In the genomic region with DNA sequence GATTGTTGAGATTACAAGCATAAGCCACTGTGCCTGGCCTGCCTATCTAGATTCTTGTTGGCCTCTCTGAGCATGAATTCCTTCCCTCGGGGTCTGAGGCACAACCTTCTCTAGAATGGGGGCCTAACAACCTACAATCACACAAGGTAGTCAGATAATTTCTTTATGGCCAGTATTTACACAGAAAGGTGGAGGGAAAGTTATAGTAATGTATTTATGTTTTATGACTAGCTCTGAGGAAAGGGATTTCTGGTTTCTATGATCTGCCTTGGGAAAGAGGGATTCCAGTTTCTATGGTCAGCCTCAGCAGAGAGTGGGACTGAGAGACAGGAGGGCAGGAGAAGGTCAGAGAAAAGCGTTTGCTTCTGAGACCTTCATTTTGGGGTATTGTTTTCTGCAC, we compare ENCODE assay signal across 20 cellular contexts.
"Had no signal": no experiment of that assay in that cellular context is flagged by ENCODE, and none has a peak within 500 bp of the region (broad histone marks: within the 10 kb centered on the region; RNA-seq: fewer than 3 reads in every experiment).

No MANE protein-coding gene starts in this region.

- H3K27ac Mint-ChIP-seq: activated CD4-positive, alpha-beta T cell treated with anti-CD3 and anti-CD28 coated beads for 36 hours; activated naive CD8-positive, alpha-beta T cell treated with anti-CD3 and anti-CD28 coated beads for 36 hours; activated T-helper 17 cell treated with anti-CD3 and anti-CD28 coated beads, Interleukin-2, amount 50 U/mL, for 72 hours; stimulated activated effector memory CD8-positive, alpha-beta T cell treated with anti-CD3 and anti-CD28 coated beads, Interleukin-12 subunit alpha, Interleukin-12 subunit beta, amount 100 ng/mL, for 72 hours had no signal

- H3K4me3 ChIP-seq: sigmoid colon, thoracic aorta, upper lobe of right lung had no signal

- FAIRE-seq: islet of Langerhans had no signal

- H3K4me3 Mint-ChIP-seq: activated CD4-positive, alpha-beta T cell treated with anti-CD3 and anti-CD28 coated beads for 36 hours; activated CD8-positive, alpha-beta T cell treated with anti-CD3 and anti-CD28 coated beads for 36 hours; activated naive CD8-positive, alpha-beta T cell treated with anti-CD3 and anti-CD28 coated beads for 36 hours; activated T-helper 17 cell treated with anti-CD3 and anti-CD28 coated beads, Interleukin-2, amount 50 U/mL, for 72 hours; stimulated activated effector memory CD8-positive, alpha-beta T cell treated with anti-CD3 and anti-CD28 coated beads, Interleukin-12 subunit alpha, Interleukin-12 subunit beta, amount 100 ng/mL, for 72 hours had no signal

- DNase-seq: activated CD4-positive, alpha-beta T cell treated with anti-CD3 and anti-CD28 coated beads for 36 hours; activated CD8-positive, alpha-beta T cell treated with anti-CD3 and anti-CD28 coated beads for 36 hours; activated naive CD4-positive, alpha-beta T cell; activated naive CD8-positive, alpha-beta T cell treated with anti-CD3 and anti-CD28 coated beads for 36 hours; activated T-cell treated with anti-CD3 and anti-CD28 coated beads, Interleukin-2, amount 50 U/mL, for 1 hour; amniotic stem cell; dermis blood vessel endothelial cell; effector memory CD4-positive, alpha-beta T cell; foreskin fibroblast; hippocampal formation; left cardiac atrium; sigmoid colon; stimulated activated CD4-positive, alpha-beta T cell treated with anti-CD3 and anti-CD28 coated beads, Interleukin-4, amount 100 ng/mL, for 24 hours; upper lobe of right lung; WERI-Rb-1 had no signal

- H3K36me3 ChIP-seq: sigmoid colon, thoracic aorta, upper lobe of right lung, WERI-Rb-1 had no signal

- H3K9ac ChIP-seq: parathyroid adenoma had no signal

- H3K27me3 Mint-ChIP-seq: activated CD4-positive, alpha-beta T cell treated with anti-CD3 and anti-CD28 coated beads for 36 hours; activated CD8-positive, alpha-beta T cell treated with anti-CD3 and anti-CD28 coated beads for 36 hours; activated naive CD8-positive, alpha-beta T cell treated with anti-CD3 and anti-CD28 coated beads for 36 hours; activated T-helper 17 cell treated with anti-CD3 and anti-CD28 coated beads, Interleukin-2, amount 50 U/mL, for 72 hours had no signal

- H3K27me3 ChIP-seq: sigmoid colon, upper lobe of right lung had no signal

- H2AFZ ChIP-seq: parathyroid adenoma had no signal

- H3K9me3 ChIP-seq: sigmoid colon, thoracic aorta had no signal

- H3K27ac ChIP-seq: parathyroid adenoma, sigmoid colon, thoracic aorta, upper lobe of right lung, WERI-Rb-1 had no signal

- ATAC-seq: activated CD4-positive, alpha-beta T cell treated with anti-CD3 and anti-CD28 coated beads for 36 hours; activated CD8-positive, alpha-beta T cell treated with anti-CD3 and anti-CD28 coated beads for 36 hours; activated T-helper 17 cell treated with anti-CD3 and anti-CD28 coated beads, Interleukin-2, amount 50 U/mL, for 72 hours; left cardiac atrium; stimulated activated effector memory CD8-positive, alpha-beta T cell treated with anti-CD3 and anti-CD28 coated beads, Interleukin-12 subunit alpha, Interleukin-12 subunit beta, amount 100 ng/mL, for 72 hours; upper lobe of right lung had no signal

- H3K4me1 ChIP-seq: parathyroid adenoma, sigmoid colon, upper lobe of right lung had no signal
